1 cellular context compared by ENCODE assay signal in genomic region chrX:139077303-139078131, GRCh38.
TF ChIP-seq lines count a peak whose summit lies in the region.

No MANE protein-coding gene starts in this region.

TF ChIP-seq in WTC11, 78 proteins besides CTCF, POLR2A, EP300 and RAD21 (continued from another document):
- TF ChIP-seq ZNF532 (CRISPR knock-in tag; IDR thresholded peaks at IDR 0.05; ENCODE audit: borderline replicate concordance), result no peak
- TF ChIP-seq JUN (CRISPR knock-in tag; IDR thresholded peaks at IDR 0.05), result no peak
- TF ChIP-seq ZNF416 (CRISPR knock-in tag; IDR thresholded peaks at IDR 0.05), result no peak
- TF ChIP-seq RELA (CRISPR knock-in tag; IDR thresholded peaks at IDR 0.05; ENCODE audit: borderline replicate concordance), result no peak
- TF ChIP-seq, protein P1, sequence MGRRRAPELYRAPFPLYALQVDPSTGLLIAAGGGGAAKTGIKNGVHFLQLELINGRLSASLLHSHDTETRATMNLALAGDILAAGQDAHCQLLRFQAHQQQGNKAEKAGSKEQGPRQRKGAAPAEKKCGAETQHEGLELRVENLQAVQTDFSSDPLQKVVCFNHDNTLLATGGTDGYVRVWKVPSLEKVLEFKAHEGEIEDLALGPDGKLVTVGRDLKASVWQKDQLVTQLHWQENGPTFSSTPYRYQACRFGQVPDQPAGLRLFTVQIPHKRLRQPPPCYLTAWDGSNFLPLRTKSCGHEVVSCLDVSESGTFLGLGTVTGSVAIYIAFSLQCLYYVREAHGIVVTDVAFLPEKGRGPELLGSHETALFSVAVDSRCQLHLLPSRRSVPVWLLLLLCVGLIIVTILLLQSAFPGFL (CRISPR knock-in tag; IDR thresholded peaks at IDR 0.05; ENCODE audit: borderline replicate concordance), result no peak
